2 cellular contexts compared by ENCODE assay signal in genomic region chr15:58386641-58387040, GRCh38.
TF ChIP-seq lines count a peak whose summit lies in the region.

No MANE protein-coding gene starts in this region.

TF ChIP-seq in A549, 52 proteins besides CTCF, POLR2A, EP300 and RAD21:
- TF ChIP-seq SREBF2 (IDR thresholded peaks at IDR 0.05): no peak
- TF ChIP-seq BHLHE40 (IDR thresholded peaks at IDR 0.05; ENCODE audit: low read depth, low read length): no peak
- no peak for TF ChIP-seq MAFK (IDR thresholded peaks at IDR 0.05; ENCODE audit: partially characterized antibody)
- no peak for TF ChIP-seq MYC (IDR thresholded peaks at IDR 0.05; ENCODE audit: borderline replicate concordance, low read length)
- TF ChIP-seq HEYL (CRISPR knock-in tag; IDR thresholded peaks at IDR 0.05): no peak
- no peak for TF ChIP-seq CEBPB (IDR thresholded peaks at IDR 0.05)
- no peak for TF ChIP-seq USF2 (IDR thresholded peaks at IDR 0.05)
- no peak for TF ChIP-seq ATOH8 (CRISPR knock-in tag; IDR thresholded peaks at IDR 0.05; ENCODE audit: low read depth)
- TF ChIP-seq HOXB5 (CRISPR knock-in tag; IDR thresholded peaks at IDR 0.05): no peak
- TF ChIP-seq HMGXB4 (CRISPR knock-in tag; IDR thresholded peaks at IDR 0.05; ENCODE audit: borderline replicate concordance): no peak
- TF ChIP-seq TP53 (CRISPR knock-in tag; IDR thresholded peaks at IDR 0.05): no peak
- no peak for TF ChIP-seq KDM1A (IDR thresholded peaks at IDR 0.05; ENCODE audit: low read depth)
- TF ChIP-seq RNF2 (IDR thresholded peaks at IDR 0.05; ENCODE audit: borderline replicate concordance, low read depth): no peak
- no peak for TF ChIP-seq RARB (CRISPR knock-in tag; IDR thresholded peaks at IDR 0.05)
- TF ChIP-seq HOXA7 (CRISPR knock-in tag; IDR thresholded peaks at IDR 0.05): no peak
- no peak for TF ChIP-seq HES2 (IDR thresholded peaks at IDR 0.05)
- no peak for TF ChIP-seq REST (IDR thresholded peaks at IDR 0.05)
- no peak for TF ChIP-seq NFE2L2 (conservative IDR thresholded peaks at IDR 0.05; ENCODE audit: low read length)
- no peak for TF ChIP-seq RFX5 (IDR thresholded peaks at IDR 0.05)

TF ChIP-seq in IMR-90, 13 proteins besides CTCF, POLR2A, EP300 and RAD21:
- TF ChIP-seq ELK1 (IDR thresholded peaks at IDR 0.05; ENCODE audit: borderline replicate concordance, low read depth, low read length) (no peak), MAFK (IDR thresholded peaks at IDR 0.05; ENCODE audit: low read depth, low read length) (no peak), BHLHE40 (IDR thresholded peaks at IDR 0.05; ENCODE audit: low read depth, low read length) (no peak), NFE2L2 (IDR thresholded peaks at IDR 0.05; ENCODE audit: low read depth, low read length) (no peak), RCOR1 (IDR thresholded peaks at IDR 0.05; ENCODE audit: insufficient replicate concordance, low read length) (no peak), FOS (IDR thresholded peaks at IDR 0.05; ENCODE audit: low read depth, low read length) (no peak), CEBPB (IDR thresholded peaks at IDR 0.05; ENCODE audit: low read depth, low read length) (no peak), MXI1 (IDR thresholded peaks at IDR 0.05; ENCODE audit: borderline replicate concordance, low read depth, low read length) (no peak), SMC3 (IDR thresholded peaks at IDR 0.05; ENCODE audit: low read depth, low read length) (no peak), MAZ (IDR thresholded peaks at IDR 0.05; ENCODE audit: borderline replicate concordance, low read depth, low read length) (no peak), CHD1 (IDR thresholded peaks at IDR 0.05; ENCODE audit: low read depth, low read length) (no peak), RFX5 (IDR thresholded peaks at IDR 0.05; ENCODE audit: low read depth, low read length) (no peak), USF2 (IDR thresholded peaks at IDR 0.05; ENCODE audit: low read depth, low read length) (no peak)
